ENCODE assay signal across 10 cellular contexts in the genomic region with DNA sequence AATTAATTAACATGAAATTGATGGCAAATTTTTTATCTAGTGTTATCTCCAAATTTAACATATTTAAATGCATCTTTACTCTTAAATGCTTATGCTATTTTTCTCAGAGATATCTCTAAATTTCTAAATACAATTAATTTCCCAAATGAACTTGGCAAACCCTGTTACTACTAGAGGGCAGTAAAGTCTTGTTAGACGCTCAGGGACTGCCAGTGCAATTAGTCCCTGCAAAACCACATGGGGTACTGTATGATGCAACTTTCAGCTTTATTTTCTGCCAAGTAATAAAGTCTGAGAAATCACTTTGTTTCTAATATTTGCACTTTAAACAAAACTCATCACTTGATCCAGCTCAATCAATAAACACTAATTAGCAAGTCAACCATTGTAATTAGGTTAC.
DNase-seq lines count a peak whose midpoint lies in the region; ATAC-seq, FAIRE-seq and TF ChIP-seq lines count a peak whose summit lies in the region.
"Had no signal": no experiment of that assay in that cellular context is flagged by ENCODE, and none has a peak within 500 bp of the region (broad histone marks: within the 10 kb centered on the region; RNA-seq: fewer than 3 reads in every experiment).

No MANE protein-coding gene starts in this region.

- 0% methylated on average over 1 of the region's 1 CpG for WGBS in HepG2 (ENCODE audit: low lambda C conversion rate)
- WGBS in right lobe of liver (ENCODE audit: insufficient coverage, low coverage, low lambda C conversion rate, missing lambda C conversion rate), result 0% methylated on average over 1 of the region's 1 CpG
- 29% methylated on average over 1 of the region's 1 CpG; no CpG with 5 or more reads in 1 of the 2 experiments for WGBS in H1 (ENCODE audit: extremely low coverage in 1 of 2, insufficient coverage in 1 of 2, insufficient read length in 1 of 2, insufficient replicate concordance in 2 of 2, low coverage in 1 of 2, low lambda C conversion rate in 2 of 2, missing lambda C conversion rate in 1 of 2), 2 experiments
- WGBS in stomach, 5 donors, result 6 to 29% (median 14%) methylated on average over 1 of the region's 1 CpG

- CTCF ChIA-PET in HepG2 (lab: Yijun Ruan, JAX; ENCODE audit: low intra/inter-chr PET ratio, low total read pairs), result no interaction called here
- CTCF ChIA-PET in H1 (lab: Charles Lee; ENCODE audit: partially characterized antibody), result interaction anchor here (0.6 to 1.6 kb wide), 7 partner anchors 14 to 699 kb away, joined by 3 to 6 read pairs (median 3); a partner anchor contains a TSS

- H3K9ac ChIP-seq in HepG2 (ENCODE audit: insufficient read depth, low read depth, low read length) (no peak overlapping the region), H1 (replicated peaks in 1 of 4; ENCODE audit: extremely low read depth in 1 of 4, low read depth in 3 of 4, low read length in 3 of 4) (no peak overlapping the region)

- H2AK5ac ChIP-seq in H1 (ENCODE audit: low read depth, low read length), result no peak overlapping the region

- H3K4ac ChIP-seq in H1 (replicated peaks; ENCODE audit: insufficient read length, low read depth, low read length), result no peak overlapping the region

- no peak overlapping the region for H3K56ac ChIP-seq in H1 (replicated peaks; ENCODE audit: insufficient read length, low read depth, low read length)

- POLR2A ChIA-PET in HepG2 (lab: Yijun Ruan, JAX), result no interaction called here
- POLR2A ChIA-PET in H1 (lab: Charles Lee; ENCODE audit: partially characterized antibody), result interaction anchor here (1.2 kb wide), 1 partner anchor 76 kb away, joined by 4 read pairs; a partner anchor contains a TSS

- BruUV-seq in HepG2 (replicated peaks; lab: Mats Ljungman, UMichigan), result no TSS peak

- peak overlapping the region; percentile 62 for H4K5ac ChIP-seq in H1 (ENCODE audit: insufficient read length, low read depth, low read length)

- TF ChIP-seq CTCF in HepG2 (CRISPR knock-in tag; IDR thresholded peaks at IDR 0.05) (no peak), right lobe of liver (IDR thresholded peaks at IDR 0.05) (no peak), H1 (IDR thresholded peaks at IDR 0.05; ENCODE audit: control extremely low read depth in 1 of 3, insufficient read depth in 1 of 3, low read depth in 1 of 3, low read length in 3 of 3) (peak in 2 of 3 experiments; percentile 18 to 20; a peak in 2 of 4 replicates), ascending aorta (IDR thresholded peaks at IDR 0.05) (no peak), stomach (IDR thresholded peaks at IDR 0.05) (no peak)

- TF ChIP-seq EP300 in HepG2 (IDR thresholded peaks at IDR 0.05; ENCODE audit: low read depth in 2 of 2, low read length in 2 of 2) (no peak), HepG2 (CRISPR knock-in tag; IDR thresholded peaks at IDR 0.05; ENCODE audit: borderline replicate concordance) (no peak), H1 (IDR thresholded peaks at IDR 0.05; ENCODE audit: borderline replicate concordance in 1 of 2, low read depth in 2 of 2, low read length in 2 of 2) (no peak), stomach (IDR thresholded peaks at IDR 0.05) (no peak)

- intact Hi-C loops in HepG2 (cut with micrococcal nuclease; ENCODE audit: unreplicated experiment) (no loop called here), right lobe of liver (cut with DNase I) (no loop called here), ascending aorta (cut with DNase I) (no loop called here), stomach (cut with DNase I; ENCODE audit: low total_unique reads) (no loop called here)

- no peaks in the 10 kb centered on the region for H3K23me2 ChIP-seq in H1 (ENCODE audit: low read depth, low read length)

- no peak for ATAC-seq in HepG2
- no peak for ATAC-seq in right lobe of liver
- no peak for ATAC-seq in HG03521 (IDR thresholded peaks at IDR 0.05; ENCODE audit: unreplicated experiment)
- ATAC-seq: left lobe of liver had no signal

- H3K27me3 ChIP-seq in HepG2 (ENCODE audit: control insufficient read depth in 1 of 2, insufficient read depth in 2 of 2, low read length in 2 of 2) (no peaks in the 10 kb centered on the region), right lobe of liver (no peaks in the 10 kb centered on the region), H1 (replicated peaks in 1 of 4; ENCODE audit: control insufficient read depth in 3 of 4, extremely low read depth in 1 of 4, insufficient read depth in 3 of 4, low read length in 3 of 4) (no peaks in the 10 kb centered on the region), ascending aorta (no peaks in the 10 kb centered on the region), stomach (no peaks in the 10 kb centered on the region)

- H3K4me2 ChIP-seq in HepG2 (ENCODE audit: low read depth, low read length) (no peak overlapping the region), H1 (ENCODE audit: insufficient read depth in 1 of 2, low read depth in 2 of 2, low read length in 2 of 2) (no peak overlapping the region)
- H3K4me2 ChIP-seq: PC-9 had no signal

- no peak overlapping the region for H3K4me3 ChIP-seq in HepG2 (replicated peaks in 1 of 3; ENCODE audit: insufficient read depth in 1 of 3, low read depth in 2 of 3, low read length in 3 of 3)
- H3K4me3 ChIP-seq in right lobe of liver, result no peak overlapping the region
- H3K4me3 ChIP-seq in H1 (ENCODE audit: extremely low read depth in 1 of 4, insufficient read depth in 2 of 4, low read depth in 3 of 4, low read length in 4 of 4), result no peak overlapping the region
- H3K4me3 ChIP-seq in ascending aorta, result no peak overlapping the region
- no peak overlapping the region for H3K4me3 ChIP-seq in stomach
- H3K4me3 ChIP-seq: PC-9 had no signal

- H2BK20ac ChIP-seq in H1 (ENCODE audit: low read length), result no peak overlapping the region

- no peak overlapping the region for H3K14ac ChIP-seq in H1 (ENCODE audit: insufficient read length)

- H2BK120ac ChIP-seq in H1 (replicated peaks; ENCODE audit: low read depth, low read length), result no peak overlapping the region

- H3K79me2 ChIP-seq in HepG2 (ENCODE audit: insufficient read depth, low read length) (no peaks in the 10 kb centered on the region), H1 (ENCODE audit: control insufficient read depth in 1 of 2, insufficient read depth in 2 of 2, low read length in 2 of 2) (no peaks in the 10 kb centered on the region)

- DNase-seq in HepG2 (ENCODE audit: low spot score) (no peak), right lobe of liver (no peak), NCI-H69 (lab: John Stamatoyannopoulos, UW) (peak; percentile 82), H1 (ENCODE audit: low read depth in 1 of 2, low spot score in 2 of 2) (no peak), ascending aorta (ENCODE audit: low spot score in 2 of 2) (no peak), stomach (no peak)
- DNase-seq in stimulated activated CD4-positive, alpha-beta T cell treated with anti-CD3 and anti-CD28 coated beads, Interleukin-15, amount 100 ng/mL, for 24 hours, result no peak
- DNase-seq: PC-9 had no signal

- no peak overlapping the region for H2BK12ac ChIP-seq in H1 (ENCODE audit: low read depth, low read length)

- no peak for TF ChIP-seq POLR2A in HepG2 (IDR thresholded peaks at IDR 0.05; ENCODE audit: insufficient read depth in 1 of 2, low read depth in 2 of 2, low read length in 2 of 2)
- no peak for TF ChIP-seq POLR2A in right lobe of liver (IDR thresholded peaks at IDR 0.05)
- no peak for TF ChIP-seq POLR2A in H1 (IDR thresholded peaks at IDR 0.05; ENCODE audit: control extremely low read depth in 1 of 2, low read depth in 2 of 2, low read length in 2 of 2)
- TF ChIP-seq POLR2A in stomach (IDR thresholded peaks at IDR 0.05), result no peak

- H3K36me3 ChIP-seq in HepG2 (replicated peaks in 1 of 2; ENCODE audit: control insufficient read depth in 1 of 2, insufficient read depth in 2 of 2, low read length in 2 of 2), result no peaks in the 10 kb centered on the region
- no peaks in the 10 kb centered on the region for H3K36me3 ChIP-seq in right lobe of liver
- H3K36me3 ChIP-seq in H1 (ENCODE audit: control insufficient read depth in 2 of 4, insufficient read depth in 4 of 4, low read length in 3 of 4), result no peaks in the 10 kb centered on the region
- H3K36me3 ChIP-seq in ascending aorta, result no peaks in the 10 kb centered on the region
- H3K36me3 ChIP-seq in stomach, result no peaks in the 10 kb centered on the region

- no peak overlapping the region for H4K8ac ChIP-seq in H1 (ENCODE audit: extremely low read depth, insufficient read depth, low read length)

- H3K4me1 ChIP-seq in HepG2 (ENCODE audit: insufficient read depth, low read length) (no peaks in the 10 kb centered on the region), right lobe of liver (no peaks in the 10 kb centered on the region), H1 (replicated peaks in 1 of 4; ENCODE audit: control insufficient read depth in 3 of 4, insufficient read depth in 4 of 4, low read length in 3 of 4) (peaks cover 0 to 3% (median 0%) of the 10 kb centered on the region in 4 experiments; a peak in 1 of 7 replicates), ascending aorta (no peaks in the 10 kb centered on the region), stomach (no peaks in the 10 kb centered on the region)

- no peak overlapping the region for H3K23ac ChIP-seq in H1 (ENCODE audit: insufficient read length)

- no peaks in the 10 kb centered on the region for H3K79me1 ChIP-seq in H1 (ENCODE audit: low read depth, low read length)

- H4K20me1 ChIP-seq in HepG2 (ENCODE audit: insufficient read depth, low read length) (no peaks in the 10 kb centered on the region), H1 (replicated peaks in 1 of 2; ENCODE audit: control insufficient read depth in 1 of 2, insufficient read depth in 2 of 2, low read length in 2 of 2) (no peaks in the 10 kb centered on the region)

- H3K18ac ChIP-seq in H1 (ENCODE audit: extremely low read depth, low read length), result no peak overlapping the region

- in situ Hi-C loops in HepG2 (cut with HindIII; ENCODE audit: extremely low pct_ligation_motif_present, low pct_unique_long_range_greater_than_20kb), result no loop called here

- no peak overlapping the region for H2BK5ac ChIP-seq in H1 (ENCODE audit: low read depth, low read length)

- no peak overlapping the region for H2BK15ac ChIP-seq in H1 (ENCODE audit: low read length)

- no peak for TF ChIP-seq RAD21 in HepG2 (CRISPR knock-in tag; IDR thresholded peaks at IDR 0.05)
- TF ChIP-seq RAD21 in H1 (IDR thresholded peaks at IDR 0.05 in 1 of 2, conservative IDR thresholded peaks at IDR 0.05 in 1 of 2; ENCODE audit: low read depth in 2 of 2, low read length in 2 of 2), result peak; percentile 58 to 63

- FAIRE-seq in HepG2 (lab: Jason Lieb, UNC) (no peak), H1 (lab: Jason Lieb, UNC) (no peak)

- H3K27ac ChIP-seq in HepG2 (ENCODE audit: extremely low read length, insufficient read depth, low read length) (no peak overlapping the region), right lobe of liver (no peak overlapping the region), H1 (ENCODE audit: low read depth, low read length) (no peak overlapping the region; the same call in 1 of the 2 replicates), ascending aorta (no peak overlapping the region), stomach (no peak overlapping the region)
- H3K27ac ChIP-seq: PC-9 had no signal

- H4K91ac ChIP-seq in H1 (replicated peaks; ENCODE audit: insufficient read length, low read length), result no peak overlapping the region

- no peak overlapping the region for H2AFZ ChIP-seq in HepG2 (ENCODE audit: low read length)
- no peak overlapping the region for H2AFZ ChIP-seq in H1 (ENCODE audit: low read length)
- H2AFZ ChIP-seq: PC-9 had no signal

- H3K9me3 ChIP-seq in HepG2 (ENCODE audit: low read length) (no peaks in the 10 kb centered on the region), right lobe of liver (no peaks in the 10 kb centered on the region), H1 (ENCODE audit: insufficient read depth in 2 of 2, low read depth in 1 of 2, low read length in 1 of 2) (no peaks in the 10 kb centered on the region), ascending aorta (no peaks in the 10 kb centered on the region), stomach (no peaks in the 10 kb centered on the region)

Comparison
In these comparisons a context has a peak if more than half of its experiments do, and no peak if none do; other contexts are left out.
1. CTCF ChIP-seq: peak in H1 (2 of 3); none in HepG2 (single experiment), right lobe of liver (0 of 4), ascending aorta (0 of 3) and stomach (0 of 7).